14 cellular contexts compared by ENCODE assay signal in the genomic region with DNA sequence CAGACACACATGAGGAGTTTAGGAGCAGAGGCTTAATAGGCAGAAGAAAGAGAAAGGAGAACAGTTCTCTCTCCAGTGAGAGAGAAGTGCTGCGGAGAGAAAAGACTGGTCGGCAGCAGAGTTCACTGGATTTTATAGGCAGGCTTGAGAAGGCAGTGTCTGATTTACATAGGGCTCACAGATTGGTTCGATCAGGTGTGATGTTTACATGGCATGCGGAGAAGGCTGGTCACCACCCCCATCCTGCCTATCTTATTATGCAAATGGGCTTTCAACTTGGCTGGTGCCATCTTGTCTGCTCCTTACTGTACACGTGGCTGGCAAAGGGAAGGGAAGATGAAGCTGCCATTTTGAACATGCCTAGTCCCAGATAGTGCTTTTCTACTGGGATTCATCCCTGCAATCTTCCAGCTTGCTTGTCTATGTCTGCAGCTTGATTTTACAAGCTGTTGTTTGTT.
DNase-seq lines count a peak whose midpoint lies in the region; ATAC-seq and TF ChIP-seq lines count a peak whose summit lies in the region.
"Had no signal": no experiment of that assay in that cellular context is flagged by ENCODE, and none has a peak within 500 bp of the region (broad histone marks: within the 10 kb centered on the region; RNA-seq: fewer than 3 reads in every experiment).

No MANE protein-coding gene starts in this region.

- H3K79me2 ChIP-seq in SK-N-SH (ENCODE audit: insufficient read depth): no peaks in the 10 kb centered on the region

- H3K27ac Mint-ChIP-seq in activated T-cell treated with anti-CD3 and anti-CD28 coated beads, Interleukin-2, amount 50 U/mL, for 24 hours: no peak overlapping the region

- H3K9ac ChIP-seq in SK-N-SH: peak overlapping the region; percentile 65; the same call in 1 of the 2 replicates
- H3K9ac ChIP-seq in NT2/D1 (ENCODE audit: insufficient read length, low read depth): peak overlapping the region; percentile 72

- H3K27me3 ChIP-seq in SK-N-SH (ENCODE audit: insufficient read depth) (no peaks in the 10 kb centered on the region), NT2/D1 (ENCODE audit: insufficient read depth, insufficient read length) (no peaks in the 10 kb centered on the region), foreskin keratinocyte (no peaks in the 10 kb centered on the region), testis (no peaks in the 10 kb centered on the region)
- H3K27me3 ChIP-seq: spleen had no signal

- no peak overlapping the region for H3K4me3 ChIP-seq in SK-N-SH (ENCODE audit: low read depth in 2 of 2, low read length in 1 of 2)
- peak overlapping the region; percentile 61 for H3K4me3 ChIP-seq in NT2/D1 (ENCODE audit: insufficient read length, low read depth)
- no peak overlapping the region for H3K4me3 ChIP-seq in testis
- H3K4me3 ChIP-seq: spleen had no signal

- CTCF ChIA-PET in SK-N-SH (lab: Yijun Ruan, JAX): interaction anchor here (1.1 kb wide), 2 partner anchors 31 to 98 kb away, joined by 3 read pairs; no protein-coding TSS in a partner anchor

- TF ChIP-seq EP300 in SK-N-SH (IDR thresholded peaks at IDR 0.05; ENCODE audit: borderline replicate concordance in 1 of 2, low read depth in 1 of 2, low read length in 1 of 2): no peak

- no peak overlapping the region for H3K4me3 Mint-ChIP-seq in activated T-cell treated with anti-CD3 and anti-CD28 coated beads, Interleukin-2, amount 50 U/mL, for 24 hours

- H4K20me1 ChIP-seq in SK-N-SH (ENCODE audit: insufficient read depth): no peaks in the 10 kb centered on the region

- DNase-seq in SK-N-SH (no peak), NT2/D1 (ENCODE audit: low read depth, low spot score) (peak; percentile 60), foreskin keratinocyte (no peak), testis (peak; percentile 19), NCI-H1105 treated with DMSO at 0.1 percent for 48 hours (lab: John Stamatoyannopoulos, UW) (no peak), NCI-H446 (lab: John Stamatoyannopoulos, UW) (no peak)
- no peak for DNase-seq in activated T-cell treated with anti-CD3 and anti-CD28 coated beads, Interleukin-2, amount 50 U/mL, for 24 hours
- DNase-seq: activated effector memory CD4-positive, alpha-beta T cell treated with Interleukin-2 at 50 U/mL for 16 hours; caudate nucleus; kidney; NCI-H1694 treated with DMSO at 0.1 percent for 48 hours; spleen had no signal

- no peaks in the 10 kb centered on the region for H3K9me3 Mint-ChIP-seq in activated T-cell treated with anti-CD3 and anti-CD28 coated beads, Interleukin-2, amount 50 U/mL, for 24 hours

- ATAC-seq in SK-N-SH treated with all-trans-retinoic acid at 6 μM for 48 hours: no peak
- ATAC-seq in foreskin keratinocyte: no peak
- ATAC-seq: esophagus mucosa had no signal

- H3K4me1 Mint-ChIP-seq in activated T-cell treated with anti-CD3 and anti-CD28 coated beads, Interleukin-2, amount 50 U/mL, for 24 hours (ENCODE audit: low read depth): no peaks in the 10 kb centered on the region

- H3K9me3 ChIP-seq in SK-N-SH (no peaks in the 10 kb centered on the region), NT2/D1 (ENCODE audit: insufficient read depth, low read length) (peaks cover 2% of the 10 kb centered on the region; the same call in 1 of the 2 replicates), testis (no peaks in the 10 kb centered on the region)
- H3K9me3 ChIP-seq: spleen had no signal

- H3K4me1 ChIP-seq in SK-N-SH (ENCODE audit: control insufficient read depth in 1 of 2, insufficient read depth in 2 of 2, low read depth in 1 of 2, low read length in 1 of 2): peaks cover 16 to 31% of the 10 kb centered on the region in 2 experiments; a peak in 3 of 4 replicates
- H3K4me1 ChIP-seq in NT2/D1 (ENCODE audit: insufficient read depth, insufficient read length): peaks cover 3% of the 10 kb centered on the region
- peaks cover 12% of the 10 kb centered on the region for H3K4me1 ChIP-seq in foreskin keratinocyte
- H3K4me1 ChIP-seq in testis: peaks cover 14% of the 10 kb centered on the region

- 80% methylated on average over 5 of the region's 5 CpGs for WGBS in SK-N-SH (ENCODE audit: low lambda C conversion rate)
- 55 to 57% methylated on average over 5 of the region's 5 CpGs for WGBS in testis, 2 donors

- H3K4me2 ChIP-seq in SK-N-SH: peak overlapping the region; percentile 68; the same call in 1 of the 2 replicates

- peaks cover 23% of the 10 kb centered on the region for H3F3A ChIP-seq in SK-N-SH (replicated peaks; ENCODE audit: insufficient read depth)

- intact Hi-C loops in testis (cut with DNase I; ENCODE audit: low total_unique reads): no loop called here

- no peaks in the 10 kb centered on the region for H3K9me2 ChIP-seq in SK-N-SH

- H3K36me3 Mint-ChIP-seq in activated T-cell treated with anti-CD3 and anti-CD28 coated beads, Interleukin-2, amount 50 U/mL, for 24 hours (ENCODE audit: low read depth): no peaks in the 10 kb centered on the region

- TF ChIP-seq CTCF in SK-N-SH (IDR thresholded peaks at IDR 0.05): no peak
- TF ChIP-seq CTCF in foreskin keratinocyte (conservative IDR thresholded peaks at IDR 0.05): no peak
- TF ChIP-seq CTCF in testis (IDR thresholded peaks at IDR 0.05): no peak

- H3K36me3 ChIP-seq in SK-N-SH (replicated peaks in 1 of 2; ENCODE audit: control insufficient read depth in 1 of 2, insufficient read depth in 2 of 2, low read length in 1 of 2) (no peaks in the 10 kb centered on the region), NT2/D1 (ENCODE audit: insufficient read depth, insufficient read length, low read length) (peaks cover 25% of the 10 kb centered on the region), testis (ENCODE audit: low read depth, missing control alignments) (no peaks in the 10 kb centered on the region)
- H3K36me3 ChIP-seq: spleen had no signal

- peak overlapping the region; percentile 91 to 97 for H3K27ac ChIP-seq in SK-N-SH (ENCODE audit: low read depth in 2 of 2, low read length in 1 of 2)
- H3K27ac ChIP-seq in foreskin keratinocyte: peak overlapping the region; percentile 80
- no peak overlapping the region for H3K27ac ChIP-seq in testis
- H3K27ac ChIP-seq: spleen had no signal

- TF ChIP-seq RAD21 in SK-N-SH (IDR thresholded peaks at IDR 0.05; ENCODE audit: low read length): no peak

- POLR2A ChIA-PET in SK-N-SH (lab: Yijun Ruan, JAX): no interaction called here

- no peak for TF ChIP-seq POLR2A in testis (IDR thresholded peaks at IDR 0.05)

- H3K27me3 Mint-ChIP-seq in activated T-cell treated with anti-CD3 and anti-CD28 coated beads, Interleukin-2, amount 50 U/mL, for 24 hours: peaks cover 7% of the 10 kb centered on the region

- H2AFZ ChIP-seq in SK-N-SH (ENCODE audit: low read depth): peak overlapping the region; percentile 11; the same call in 1 of the 2 replicates

TF ChIP-seq in SK-N-SH, 30 proteins besides CTCF, POLR2A, EP300 and RAD21 (continues in another document):
- TF ChIP-seq SIN3A (IDR thresholded peaks at IDR 0.05; ENCODE audit: borderline replicate concordance, low read depth, low read length) (no peak), EZH2phosphoT487 (IDR thresholded peaks at IDR 0.05; ENCODE audit: borderline replicate concordance, low read depth) (no peak), MXI1 (IDR thresholded peaks at IDR 0.05; ENCODE audit: low read depth, low read length) (no peak), TCF12 (IDR thresholded peaks at IDR 0.05) (no peak), SMC3 (IDR thresholded peaks at IDR 0.05; ENCODE audit: low read depth, low read length) (no peak), NRF1 (IDR thresholded peaks at IDR 0.05; ENCODE audit: low read depth, low read length) (no peak)
- TF ChIP-seq, protein P1, sequence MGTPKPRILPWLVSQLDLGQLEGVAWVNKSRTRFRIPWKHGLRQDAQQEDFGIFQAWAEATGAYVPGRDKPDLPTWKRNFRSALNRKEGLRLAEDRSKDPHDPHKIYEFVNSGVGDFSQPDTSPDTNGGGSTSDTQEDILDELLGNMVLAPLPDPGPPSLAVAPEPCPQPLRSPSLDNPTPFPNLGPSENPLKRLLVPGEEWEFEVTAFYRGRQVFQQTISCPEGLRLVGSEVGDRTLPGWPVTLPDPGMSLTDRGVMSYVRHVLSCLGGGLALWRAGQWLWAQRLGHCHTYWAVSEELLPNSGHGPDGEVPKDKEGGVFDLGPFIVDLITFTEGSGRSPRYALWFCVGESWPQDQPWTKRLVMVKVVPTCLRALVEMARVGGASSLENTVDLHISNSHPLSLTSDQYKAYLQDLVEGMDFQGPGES (IDR thresholded peaks at IDR 0.05; ENCODE audit: low read depth, low read length): no peak

TF ChIP-seq in SK-N-SH treated with all-trans-retinoic acid at 6 μM for 48 hours, 23 proteins besides CTCF, POLR2A, EP300 and RAD21 (continues in another document):
- TF ChIP-seq, protein P2, sequence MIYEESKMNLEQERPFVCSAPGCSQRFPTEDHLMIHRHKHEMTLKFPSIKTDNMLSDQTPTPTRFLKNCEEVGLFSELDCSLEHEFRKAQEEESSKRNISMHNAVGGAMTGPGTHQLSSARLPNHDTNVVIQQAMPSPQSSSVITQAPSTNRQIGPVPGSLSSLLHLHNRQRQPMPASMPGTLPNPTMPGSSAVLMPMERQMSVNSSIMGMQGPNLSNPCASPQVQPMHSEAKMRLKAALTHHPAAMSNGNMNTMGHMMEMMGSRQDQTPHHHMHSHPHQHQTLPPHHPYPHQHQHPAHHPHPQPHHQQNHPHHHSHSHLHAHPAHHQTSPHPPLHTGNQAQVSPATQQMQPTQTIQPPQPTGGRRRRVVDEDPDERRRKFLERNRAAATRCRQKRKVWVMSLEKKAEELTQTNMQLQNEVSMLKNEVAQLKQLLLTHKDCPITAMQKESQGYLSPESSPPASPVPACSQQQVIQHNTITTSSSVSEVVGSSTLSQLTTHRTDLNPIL (CRISPR knock-in tag; IDR thresholded peaks at IDR 0.05; ENCODE audit: low read depth): no peak
- no peak for TF ChIP-seq PPARA (CRISPR knock-in tag; IDR thresholded peaks at IDR 0.05; ENCODE audit: borderline replicate concordance)
- no peak for TF ChIP-seq TCF4 (CRISPR knock-in tag; IDR thresholded peaks at IDR 0.05; ENCODE audit: borderline replicate concordance)
- no peak for TF ChIP-seq ZNF8 (CRISPR knock-in tag; IDR thresholded peaks at IDR 0.05)
- TF ChIP-seq ISL1 (CRISPR knock-in tag; IDR thresholded peaks at IDR 0.05): no peak
- TF ChIP-seq CSDC2 (CRISPR knock-in tag; IDR thresholded peaks at IDR 0.05): no peak
- TF ChIP-seq, protein P3, sequence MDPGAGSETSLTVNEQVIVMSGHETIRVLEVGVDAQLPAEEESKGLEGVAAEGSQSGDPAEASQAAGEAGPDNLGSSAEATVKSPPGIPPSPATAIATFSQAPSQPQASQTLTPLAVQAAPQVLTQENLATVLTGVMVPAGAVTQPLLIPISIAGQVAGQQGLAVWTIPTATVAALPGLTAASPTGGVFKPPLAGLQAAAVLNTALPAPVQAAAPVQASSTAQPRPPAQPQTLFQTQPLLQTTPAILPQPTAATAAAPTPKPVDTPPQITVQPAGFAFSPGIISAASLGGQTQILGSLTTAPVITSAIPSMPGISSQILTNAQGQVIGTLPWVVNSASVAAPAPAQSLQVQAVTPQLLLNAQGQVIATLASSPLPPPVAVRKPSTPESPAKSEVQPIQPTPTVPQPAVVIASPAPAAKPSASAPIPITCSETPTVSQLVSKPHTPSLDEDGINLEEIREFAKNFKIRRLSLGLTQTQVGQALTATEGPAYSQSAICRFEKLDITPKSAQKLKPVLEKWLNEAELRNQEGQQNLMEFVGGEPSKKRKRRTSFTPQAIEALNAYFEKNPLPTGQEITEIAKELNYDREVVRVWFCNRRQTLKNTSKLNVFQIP (CRISPR knock-in tag; IDR thresholded peaks at IDR 0.05; ENCODE audit: borderline replicate concordance, low read depth): no peak

Comparison
In these comparisons a context has a peak if more than half of its experiments do, and no peak if none do; other contexts are left out.
1. DNase-seq: peak in NT2/D1 (single experiment) and testis (single experiment); none in SK-N-SH (single experiment), foreskin keratinocyte (0 of 2), NCI-H1105 treated with DMSO at 0.1 percent for 48 hours (single experiment), NCI-H446 (0 of 2) and activated T-cell treated with anti-CD3 and anti-CD28 coated beads, Interleukin-2, amount 50 U/mL, for 24 hours (single experiment).
2. H3K27ac ChIP-seq: peak in SK-N-SH (2 of 2) and foreskin keratinocyte (single experiment); none in testis (0 of 2).